ENCODE assay signal across 7 cellular contexts in genomic region chr19:31974290-31974689, GRCh38.
"Had no signal": no experiment of that assay in that cellular context is flagged by ENCODE, and none has a peak within 500 bp of the region (broad histone marks: within the 10 kb centered on the region; RNA-seq: fewer than 3 reads in every experiment).

No MANE protein-coding gene starts in this region.

- H3K27ac ChIP-seq: GM23248 had no signal

- DNase-seq: GM23248, GOT3, H7, HFFc6, IMR-90 had no signal

- H3K27ac Mint-ChIP-seq: HFFc6 had no signal

- H3K4me3 ChIP-seq: GM23248, HAP-1 had no signal

- H2AFZ ChIP-seq: GM23248 had no signal

- H3K4me1 ChIP-seq: HAP-1 had no signal

- ATAC-seq: HCT116 had no signal

- H3K9ac ChIP-seq: GM23248 had no signal

- H3K4me3 Mint-ChIP-seq: HFFc6 had no signal

- H3K9me3 ChIP-seq: HAP-1 had no signal

- H3K36me3 ChIP-seq: HAP-1 had no signal
